Comparison of ENCODE assay signal across 29 cellular contexts in the genomic region with DNA sequence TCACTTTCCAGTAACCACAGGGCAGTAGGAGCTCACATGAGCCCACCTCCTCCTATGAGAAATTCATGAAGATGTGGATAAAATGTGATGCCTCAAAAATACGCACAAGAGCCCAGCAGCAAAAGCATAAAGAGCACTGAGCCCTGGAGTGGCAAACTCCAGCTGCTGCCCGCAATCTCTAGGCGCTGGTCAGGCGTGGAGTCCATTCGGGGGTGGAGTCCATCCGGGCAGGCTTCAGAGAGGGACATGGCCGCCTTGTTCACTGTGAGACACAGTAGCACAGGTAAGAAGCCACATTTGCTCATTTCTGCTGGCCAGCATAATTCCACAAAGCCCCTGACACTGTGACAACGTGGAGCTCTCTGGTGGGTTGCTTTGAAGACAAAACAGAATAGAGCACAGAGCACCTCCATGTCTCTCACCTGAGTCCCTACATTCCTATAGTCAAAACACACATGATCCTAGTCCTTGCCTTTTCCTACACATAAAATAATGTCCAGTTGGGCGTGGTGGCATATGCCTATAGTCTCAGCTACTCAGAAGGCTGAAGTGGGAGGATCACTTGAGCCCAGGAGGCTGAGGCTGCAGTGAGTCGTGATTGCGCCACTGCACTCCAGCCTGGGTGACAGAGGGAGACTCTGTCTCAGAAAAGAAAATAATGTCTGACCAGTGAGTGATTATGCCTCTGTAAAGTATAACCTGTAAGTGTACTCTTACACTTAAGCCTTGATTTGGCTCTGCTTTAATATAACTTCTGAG.
DNase-seq lines count a peak whose midpoint lies in the region; ATAC-seq and TF ChIP-seq lines count a peak whose summit lies in the region.
"Had no signal": no experiment of that assay in that cellular context is flagged by ENCODE, and none has a peak within 500 bp of the region (broad histone marks: within the 10 kb centered on the region; RNA-seq: fewer than 3 reads in every experiment).

No MANE protein-coding gene starts in this region.

- peaks cover 4% of the 10 kb centered on the region for H3K9me3 Mint-ChIP-seq in natural killer cell treated with Interleukin-12 subunit alpha and Interleukin-12 subunit beta and Interleukin-15 and Interleukin-18, amount 100 ng/mL, for 72 hours
- H3K9me3 Mint-ChIP-seq in natural killer cell = no peaks in the 10 kb centered on the region
- H3K9me3 Mint-ChIP-seq in activated naive CD8-positive, alpha-beta T cell treated with anti-CD3 and anti-CD28 coated beads for 36 hours = no peaks in the 10 kb centered on the region
- H3K9me3 Mint-ChIP-seq: nephron, type B pancreatic cell had no signal

- 86 to 90% methylated on average over 11 of the region's 11 CpGs for WGBS in heart right ventricle, 2 donors

- peaks cover 8 to 22% of the 10 kb centered on the region in 2 donors for H3K27me3 Mint-ChIP-seq in natural killer cell treated with Interleukin-12 subunit alpha and Interleukin-12 subunit beta and Interleukin-15 and Interleukin-18, amount 100 ng/mL, for 72 hours
- H3K27me3 Mint-ChIP-seq in natural killer cell (ENCODE audit: low read depth in 2 of 2) = peaks cover 12 to 21% of the 10 kb centered on the region in 2 donors
- peaks cover 6% of the 10 kb centered on the region for H3K27me3 Mint-ChIP-seq in activated naive CD8-positive, alpha-beta T cell treated with anti-CD3 and anti-CD28 coated beads for 36 hours

- H3K36me3 ChIP-seq in lower lobe of right lung (no peaks in the 10 kb centered on the region), heart right ventricle (no peaks in the 10 kb centered on the region)
- H3K36me3 ChIP-seq: esophagus squamous epithelium, HAP-1, left ventricle myocardium inferior had no signal

- H3K4me3 ChIP-seq in lower lobe of right lung (no peak overlapping the region), heart right ventricle (no peak overlapping the region)
- H3K4me3 ChIP-seq: esophagus squamous epithelium, HAP-1, left ventricle myocardium inferior, smooth muscle cell had no signal

- DNase-seq in natural killer cell treated with Interleukin-12 subunit alpha and Interleukin-12 subunit beta and Interleukin-15 and Interleukin-18, amount 100 ng/mL, for 72 hours (ENCODE audit: low spot score) = no peak
- no peak for DNase-seq in natural killer cell
- no peak for DNase-seq in activated naive CD8-positive, alpha-beta T cell treated with anti-CD3 and anti-CD28 coated beads for 36 hours
- peak; percentile 54 for DNase-seq in lower lobe of right lung
- DNase-seq in GM13976 (ENCODE audit: low spot score) = no peak
- no peak for DNase-seq in Right ventricle myocardium inferior (ENCODE audit: missing footprints)
- no peak for DNase-seq in heart right ventricle
- DNase-seq: activated CD4-positive, CD25-positive, alpha-beta regulatory T cell treated with anti-CD3 and anti-CD28 coated beads, Interleukin-2, amount 50 U/mL, for 72 hours; central memory CD4-positive, alpha-beta T cell; dermis blood vessel endothelial cell; DMS79 treated with DMSO at 0.1 percent for 48 hours; esophagus squamous epithelium; foreskin melanocyte; GF-D8; hippocampal formation; immature natural killer cell; KBM-7; left ventricle myocardium inferior; midbrain; MM.1S; NCI-H2107 had no signal

- peak overlapping the region in 1 of 2 donors; percentile 22 for H3K27ac Mint-ChIP-seq in natural killer cell treated with Interleukin-12 subunit alpha and Interleukin-12 subunit beta and Interleukin-15 and Interleukin-18, amount 100 ng/mL, for 72 hours
- no peak overlapping the region for H3K27ac Mint-ChIP-seq in natural killer cell
- H3K27ac Mint-ChIP-seq in activated naive CD8-positive, alpha-beta T cell treated with anti-CD3 and anti-CD28 coated beads for 36 hours = peak overlapping the region; percentile 20
- H3K27ac Mint-ChIP-seq: immature natural killer cell, type B pancreatic cell had no signal

- H3K27me3 ChIP-seq in lower lobe of right lung (ENCODE audit: low read depth) (no peaks in the 10 kb centered on the region), heart right ventricle (no peaks in the 10 kb centered on the region)
- H3K27me3 ChIP-seq: esophagus squamous epithelium had no signal

- TF ChIP-seq CTCF in natural killer cell (IDR thresholded peaks at IDR 0.05) = no peak
- no peak for TF ChIP-seq CTCF in lower lobe of right lung (IDR thresholded peaks at IDR 0.05)
- no peak for TF ChIP-seq CTCF in GM13976 (IDR thresholded peaks at IDR 0.05; ENCODE audit: borderline replicate concordance, control extremely low read depth, extremely low read depth, insufficient read depth, missing control alignments)
- no peak for TF ChIP-seq CTCF in heart right ventricle (IDR thresholded peaks at IDR 0.05)

- no peaks in the 10 kb centered on the region for H3K36me3 Mint-ChIP-seq in natural killer cell treated with Interleukin-12 subunit alpha and Interleukin-12 subunit beta and Interleukin-15 and Interleukin-18, amount 100 ng/mL, for 72 hours
- H3K36me3 Mint-ChIP-seq in natural killer cell = no peaks in the 10 kb centered on the region
- no peaks in the 10 kb centered on the region for H3K36me3 Mint-ChIP-seq in activated naive CD8-positive, alpha-beta T cell treated with anti-CD3 and anti-CD28 coated beads for 36 hours
- H3K36me3 Mint-ChIP-seq: activated naive CD4-positive, alpha-beta T cell treated with anti-CD3 and anti-CD28 coated beads, Interleukin-2, amount 50 U/mL, for 72 hours; type B pancreatic cell had no signal

- peak; percentile 10 to 62 for ATAC-seq in natural killer cell treated with Interleukin-12 subunit alpha and Interleukin-12 subunit beta and Interleukin-15 and Interleukin-18, amount 100 ng/mL, for 72 hours
- ATAC-seq in natural killer cell (no peak), lower lobe of right lung (peak in 1 of 2 donors; percentile 13), Right ventricle myocardium inferior (no peak), heart right ventricle (no peak)

- intact Hi-C loops in natural killer cell (cut with micrococcal nuclease) (no loop called here), lower lobe of right lung (cut with DNase I) (no loop called here), Right ventricle myocardium inferior (cut with DNase I) (no loop called here), heart right ventricle (cut with DNase I) (loop anchor here in 1 of 10 donors (10.0 kb wide), 1 partner anchor 115 kb away; no protein-coding TSS in a partner anchor)

- in situ Hi-C loops in GM13976 (cut with MboI; ENCODE audit: low sequenced_read_pairs, unreplicated experiment) = no loop called here

- H3K4me1 ChIP-seq in lower lobe of right lung (peaks cover 3% of the 10 kb centered on the region), heart right ventricle (peaks cover 0 to 6% (median 0%) of the 10 kb centered on the region in 9 donors)
- H3K4me1 ChIP-seq: Caco-2, esophagus squamous epithelium, HAP-1, left ventricle myocardium inferior had no signal

- H3K27ac ChIP-seq in lower lobe of right lung (no peak overlapping the region), heart right ventricle (no peak overlapping the region)
- H3K27ac ChIP-seq: C4-2B, esophagus squamous epithelium, left ventricle myocardium inferior, RWPE1 had no signal

- H3K4me3 Mint-ChIP-seq in natural killer cell treated with Interleukin-12 subunit alpha and Interleukin-12 subunit beta and Interleukin-15 and Interleukin-18, amount 100 ng/mL, for 72 hours = peak overlapping the region; percentile 13
- H3K4me3 Mint-ChIP-seq in natural killer cell = no peak overlapping the region
- H3K4me3 Mint-ChIP-seq in activated naive CD8-positive, alpha-beta T cell treated with anti-CD3 and anti-CD28 coated beads for 36 hours = no peak overlapping the region
- H3K4me3 Mint-ChIP-seq: immature natural killer cell, nephron, type B pancreatic cell had no signal

- H3K9me3 ChIP-seq in lower lobe of right lung = no peaks in the 10 kb centered on the region
- no peaks in the 10 kb centered on the region for H3K9me3 ChIP-seq in heart right ventricle
- H3K9me3 ChIP-seq: Caco-2, esophagus squamous epithelium, HAP-1, left ventricle myocardium inferior had no signal

- H3K4me1 Mint-ChIP-seq in natural killer cell treated with Interleukin-12 subunit alpha and Interleukin-12 subunit beta and Interleukin-15 and Interleukin-18, amount 100 ng/mL, for 72 hours (ENCODE audit: low read depth in 2 of 2) = peaks cover 18 to 21% of the 10 kb centered on the region in 2 donors
- no peaks in the 10 kb centered on the region for H3K4me1 Mint-ChIP-seq in natural killer cell
- peaks cover 14% of the 10 kb centered on the region for H3K4me1 Mint-ChIP-seq in activated naive CD8-positive, alpha-beta T cell treated with anti-CD3 and anti-CD28 coated beads for 36 hours
- H3K4me1 Mint-ChIP-seq: immature natural killer cell had no signal

Comparison
In these comparisons a context has a peak if more than half of its experiments do, and no peak if none do; other contexts are left out.
1. ATAC-seq: peak in natural killer cell treated with Interleukin-12 subunit alpha and Interleukin-12 subunit beta and Interleukin-15 and Interleukin-18, amount 100 ng/mL, for 72 hours (2 of 2); none in natural killer cell (0 of 3), Right ventricle myocardium inferior (single experiment) and heart right ventricle (0 of 8).